Comparison of ENCODE assay signal across 9 cellular contexts in the genomic region with DNA sequence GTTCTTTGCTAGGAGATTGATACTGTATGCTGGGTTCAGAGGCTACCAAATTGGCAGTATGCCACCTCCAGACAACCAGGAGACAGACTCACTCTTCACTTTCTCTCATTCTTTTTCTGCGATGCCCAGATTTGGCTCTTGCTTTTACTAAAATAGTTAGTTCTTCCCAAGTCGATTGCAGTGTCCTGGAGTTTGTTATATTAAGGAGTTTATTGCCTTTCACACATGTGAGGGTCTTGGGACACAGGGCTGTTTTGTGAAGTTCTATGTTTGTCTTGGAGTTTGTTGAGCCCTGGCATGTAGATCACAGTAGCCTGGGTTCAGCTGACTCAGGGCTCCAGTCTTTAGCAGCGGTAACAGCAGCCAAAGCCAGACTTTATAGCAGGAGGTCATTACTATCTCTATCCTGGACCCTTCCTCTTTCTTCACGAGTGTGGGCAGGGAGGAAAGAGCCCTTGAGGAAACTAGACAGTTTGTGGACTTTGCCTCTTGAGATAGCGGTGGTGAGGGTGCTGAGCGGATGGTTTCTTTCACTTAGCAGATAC. TPM values are rescaled to one million over a fixed set of nuclear protein-coding genes. Genes with fewer than 3 reads are reported as not detected.
DNase-seq lines count a peak whose midpoint lies in the region; ATAC-seq, FAIRE-seq and TF ChIP-seq lines count a peak whose summit lies in the region.
"Had no signal": no experiment of that assay in that cellular context is flagged by ENCODE, and none has a peak within 500 bp of the region (broad histone marks: within the 10 kb centered on the region; RNA-seq: fewer than 3 reads in every experiment).

No MANE protein-coding gene starts in this region.

- no peaks in the 10 kb centered on the region for H3K36me3 ChIP-seq in SU-DHL-6 (ENCODE audit: low read length)
- H3K36me3 ChIP-seq in psoas muscle (ENCODE audit: insufficient read depth in 1 of 2, low read depth in 1 of 2), result no peaks in the 10 kb centered on the region

- peak overlapping the region; percentile 88 to 100 for H3K4me3 Mint-ChIP-seq in activated T-cell treated with anti-CD3 and anti-CD28 coated beads, Interleukin-2, amount 50 U/mL, for 72 hours

- WGBS in psoas muscle, 3 donors, result 8 to 17% (median 12%) methylated on average over 6 of the region's 6 CpGs

- H3K4me3 ChIP-seq in SU-DHL-6 (ENCODE audit: insufficient read depth, low read length, poor library complexity, severe bottlenecking) (peak overlapping the region; percentile 85), psoas muscle (peak overlapping the region; percentile 96)

- no peak overlapping the region for H2AFZ ChIP-seq in SU-DHL-6 (ENCODE audit: low read depth, low read length, severe bottlenecking)

- peaks cover 51% of the 10 kb centered on the region for H3K4me1 ChIP-seq in psoas muscle

- no peak overlapping the region for H3K27ac ChIP-seq in SU-DHL-6 (ENCODE audit: low read depth, low read length)
- H3K27ac ChIP-seq in psoas muscle, result peak overlapping the region; percentile 95

- peaks cover 18% of the 10 kb centered on the region for H3F3A ChIP-seq in SU-DHL-6 (ENCODE audit: insufficient read depth)

- no peaks in the 10 kb centered on the region for H3K9me3 ChIP-seq in SU-DHL-6 (ENCODE audit: insufficient read depth, low read length)
- H3K9me3 ChIP-seq in psoas muscle, result no peaks in the 10 kb centered on the region

- no peaks in the 10 kb centered on the region for H3K9me3 Mint-ChIP-seq in activated T-cell treated with anti-CD3 and anti-CD28 coated beads, Interleukin-2, amount 50 U/mL, for 72 hours

- H3K9ac ChIP-seq in SU-DHL-6 (ENCODE audit: low read length), result peak overlapping the region; percentile 81

- intact Hi-C loops in psoas muscle (cut with DNase I), result loop anchor here (2.0 to 10.0 kb wide), 3 partner anchors 22 to 244 kb away; a partner anchor contains a TSS

- peaks cover 0 to 6% of the 10 kb centered on the region in 2 donors for H3K36me3 Mint-ChIP-seq in activated T-cell treated with anti-CD3 and anti-CD28 coated beads, Interleukin-2, amount 50 U/mL, for 72 hours (ENCODE audit: insufficient read depth in 2 of 2)

- peaks cover 65% of the 10 kb centered on the region for H3K4me1 Mint-ChIP-seq in activated T-cell treated with anti-CD3 and anti-CD28 coated beads, Interleukin-2, amount 50 U/mL, for 72 hours (ENCODE audit: low read depth)

- no peak for ATAC-seq in activated T-cell treated with anti-CD3 and anti-CD28 coated beads, Interleukin-2, amount 50 U/mL, for 72 hours (replicated peaks in 1 of 2)
- no peak for ATAC-seq in psoas muscle
- ATAC-seq: foreskin keratinocyte had no signal

- FAIRE-seq in D721Med (lab: Jason Lieb, UNC), result no peak

- no peaks in the 10 kb centered on the region for H3K9me2 ChIP-seq in SU-DHL-6 (replicated peaks; ENCODE audit: insufficient read depth, low read length)

- no peaks in the 10 kb centered on the region for H3K27me3 Mint-ChIP-seq in activated T-cell treated with anti-CD3 and anti-CD28 coated beads, Interleukin-2, amount 50 U/mL, for 72 hours (ENCODE audit: low read depth)

- H3K79me2 ChIP-seq in SU-DHL-6 (ENCODE audit: insufficient read depth, low read length), result peaks cover 64% of the 10 kb centered on the region

- H3K27me3 ChIP-seq in SU-DHL-6 (ENCODE audit: low read length), result no peaks in the 10 kb centered on the region
- H3K27me3 ChIP-seq in psoas muscle (ENCODE audit: insufficient read depth in 3 of 3, low read length in 2 of 3), result no peaks in the 10 kb centered on the region
- H3K27me3 ChIP-seq: foreskin keratinocyte had no signal

- no peaks in the 10 kb centered on the region for H4K20me1 ChIP-seq in SU-DHL-6 (ENCODE audit: low read depth, low read length)

- peak overlapping the region; percentile 80 for H3K4me2 ChIP-seq in SU-DHL-6 (ENCODE audit: low read depth, low read length, poor library complexity, severe bottlenecking)

- no peak for DNase-seq in activated T-cell treated with anti-CD3 and anti-CD28 coated beads, Interleukin-2, amount 50 U/mL, for 72 hours
- DNase-seq in activated T-cell treated with anti-CD3 and anti-CD28 coated beads for 4 hours, result no peak
- DNase-seq in fibroblast of peridontal ligament (ENCODE audit: extremely low read depth), result peak; percentile 51
- DNase-seq in psoas muscle, result no peak
- no peak for DNase-seq in D721Med (ENCODE audit: insufficient read length, low spot score)
- DNase-seq in NCI-H2029 (lab: John Stamatoyannopoulos, UW), result no peak
- no peak for DNase-seq in activated gamma-delta T cell treated with Interleukin-2 at 50 U/mL for 16 hours

- TF ChIP-seq CTCF in SU-DHL-6 (IDR thresholded peaks at IDR 0.05; ENCODE audit: insufficient read depth, low read length, poor library complexity, severe bottlenecking) (no peak), psoas muscle (IDR thresholded peaks at IDR 0.05) (no peak), D721Med (IDR thresholded peaks at IDR 0.05; ENCODE audit: insufficient read depth, missing control alignments) (no peak)

- peak overlapping the region; percentile 74 for H3K27ac Mint-ChIP-seq in activated T-cell treated with anti-CD3 and anti-CD28 coated beads, Interleukin-2, amount 50 U/mL, for 72 hours

RNA-seq across cellular contexts. Expression of a gene that starts 1.6 kb away (rescaled TPM):
- total RNA-seq in activated T-cell treated with anti-CD3 and anti-CD28 coated beads, Interleukin-2, amount 50 U/mL, for 72 hours, result 10 to 100 TPM; 75.7 to 88.9 TPM
- 10 to 100 TPM; 49.2 to 63.8 (median 60.9) TPM for total RNA-seq in psoas muscle
- polyA plus RNA-seq in psoas muscle, result 100 to 1,000 TPM in 1 of 3 donors, 10 to 100 TPM in 2; 30.7 to 102 (median 34.5) TPM

RNA-seq across cellular contexts. Expression of a gene that starts 21.7 kb away (rescaled TPM):
- total RNA-seq in activated T-cell treated with anti-CD3 and anti-CD28 coated beads, Interleukin-2, amount 50 U/mL, for 72 hours, result 10 to 100 TPM; 31.2 to 40.5 TPM
- 10 to 100 TPM in 1 of 4 donors, 1 to 10 TPM in 3; 7.5 to 10.9 (median 7.9) TPM for total RNA-seq in psoas muscle
- polyA plus RNA-seq in psoas muscle, result 1 to 10 TPM; 4.3 to 9.4 (median 8.3) TPM

RNA-seq across cellular contexts. Expression of a gene that starts 37.0 kb away (rescaled TPM):
- total RNA-seq in activated T-cell treated with anti-CD3 and anti-CD28 coated beads, Interleukin-2, amount 50 U/mL, for 72 hours, result 10 to 100 TPM; 17.8 to 20.0 TPM
- 100 to 1,000 TPM in 2 of 4 donors, 10 to 100 TPM in 2; 81.9 to 109 (median 102) TPM for total RNA-seq in psoas muscle
- polyA plus RNA-seq in psoas muscle, result 100 to 1,000 TPM; 106 to 120 (median 106) TPM

RNA-seq across cellular contexts. Expression of a gene that starts 48.2 kb away (rescaled TPM):
- total RNA-seq in activated T-cell treated with anti-CD3 and anti-CD28 coated beads, Interleukin-2, amount 50 U/mL, for 72 hours, result 1 to 10 TPM in 1 of 2 donors, not detected in 1; 1.2 TPM
- total RNA-seq in psoas muscle, result 1 to 10 TPM; 1.6 to 4.8 (median 2.6) TPM
- 1 to 10 TPM; 2.2 to 2.3 (median 2.3) TPM for polyA plus RNA-seq in psoas muscle
- total RNA-seq: foreskin keratinocyte had no signal
- polyA plus RNA-seq: foreskin keratinocyte had no signal
